1 cellular context compared by ENCODE assay signal in genomic region chr3:194638991-194639605, GRCh38.
TF ChIP-seq lines count a peak whose summit lies in the region.

No MANE protein-coding gene starts in this region.

TF ChIP-seq in IMR-90, 13 proteins besides CTCF, POLR2A, EP300 and RAD21:
- no peak for TF ChIP-seq RFX5 (IDR thresholded peaks at IDR 0.05; ENCODE audit: low read depth, low read length)
- TF ChIP-seq SMC3 (IDR thresholded peaks at IDR 0.05; ENCODE audit: low read depth, low read length): no peak
- TF ChIP-seq RCOR1 (IDR thresholded peaks at IDR 0.05; ENCODE audit: insufficient replicate concordance, low read length): no peak
- no peak for TF ChIP-seq BHLHE40 (IDR thresholded peaks at IDR 0.05; ENCODE audit: low read depth, low read length)
- TF ChIP-seq NFE2L2 (IDR thresholded peaks at IDR 0.05; ENCODE audit: low read depth, low read length): no peak
- TF ChIP-seq, protein P1, sequence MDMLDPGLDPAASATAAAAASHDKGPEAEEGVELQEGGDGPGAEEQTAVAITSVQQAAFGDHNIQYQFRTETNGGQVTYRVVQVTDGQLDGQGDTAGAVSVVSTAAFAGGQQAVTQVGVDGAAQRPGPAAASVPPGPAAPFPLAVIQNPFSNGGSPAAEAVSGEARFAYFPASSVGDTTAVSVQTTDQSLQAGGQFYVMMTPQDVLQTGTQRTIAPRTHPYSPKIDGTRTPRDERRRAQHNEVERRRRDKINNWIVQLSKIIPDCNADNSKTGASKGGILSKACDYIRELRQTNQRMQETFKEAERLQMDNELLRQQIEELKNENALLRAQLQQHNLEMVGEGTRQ (IDR thresholded peaks at IDR 0.05; ENCODE audit: low read depth, low read length): no peak
- TF ChIP-seq MAZ (IDR thresholded peaks at IDR 0.05; ENCODE audit: borderline replicate concordance, low read depth, low read length): no peak
- no peak for TF ChIP-seq ELK1 (IDR thresholded peaks at IDR 0.05; ENCODE audit: borderline replicate concordance, low read depth, low read length)
- no peak for TF ChIP-seq MAFK (IDR thresholded peaks at IDR 0.05; ENCODE audit: low read depth, low read length)
- TF ChIP-seq CEBPB (IDR thresholded peaks at IDR 0.05; ENCODE audit: low read depth, low read length): no peak
- TF ChIP-seq MXI1 (IDR thresholded peaks at IDR 0.05; ENCODE audit: borderline replicate concordance, low read depth, low read length): no peak
- no peak for TF ChIP-seq FOS (IDR thresholded peaks at IDR 0.05; ENCODE audit: low read depth, low read length)
- TF ChIP-seq CHD1 (IDR thresholded peaks at IDR 0.05; ENCODE audit: low read depth, low read length): no peak
TF ChIP-seq in IMR-90: peak in this region for 0.
